Comparison of ENCODE assay signal across 24 cellular contexts in genomic region chr14:104475802-104476201, GRCh38.
"Had no signal": no experiment of that assay in that cellular context is flagged by ENCODE, and none has a peak within 500 bp of the region (broad histone marks: within the 10 kb centered on the region; RNA-seq: fewer than 3 reads in every experiment).

No MANE protein-coding gene starts in this region.

- ATAC-seq: effector memory CD8-positive, alpha-beta T cell; esophagus mucosa; foreskin keratinocyte; gastrocnemius medialis; gastroesophageal sphincter; heart left ventricle had no signal

- H3K9me3 ChIP-seq: colonic mucosa, esophagus squamous epithelium, gastrocnemius medialis had no signal

- H3K4me1 ChIP-seq: colonic mucosa, esophagus squamous epithelium, foreskin keratinocyte, gastrocnemius medialis, gastroesophageal sphincter, heart left ventricle, heart right ventricle had no signal

- H3K27me3 ChIP-seq: colonic mucosa, foreskin keratinocyte, hepatocyte had no signal

- H3K4me2 ChIP-seq: hepatocyte had no signal

- H3K27ac ChIP-seq: colonic mucosa, coronary artery, dorsolateral prefrontal cortex, epithelial cell of prostate, esophagus squamous epithelium, foreskin keratinocyte, gastrocnemius medialis, gastroesophageal sphincter, heart left ventricle, heart right ventricle, hepatocyte had no signal

- DNase-seq: colonic mucosa; cortex of kidney; dermis blood vessel endothelial cell; dorsolateral prefrontal cortex; effector CD4-positive, alpha-beta T cell; effector CD8-positive, alpha-beta T cell; effector memory CD4-positive, alpha-beta T cell; effector memory CD8-positive, alpha-beta T cell; endodermal cell; erythroblast; esophagus squamous epithelium; foreskin fibroblast; foreskin keratinocyte; foreskin melanocyte; gastrocnemius medialis; glutamatergic neuron; head of caudate nucleus; heart left ventricle; heart right ventricle had no signal

- H3K4me3 ChIP-seq: colonic mucosa, coronary artery, dorsolateral prefrontal cortex, esophagus squamous epithelium, gastrocnemius medialis, gastroesophageal sphincter, heart left ventricle, heart right ventricle, hepatocyte had no signal

- H2AFZ ChIP-seq: hepatocyte had no signal

- H3K36me3 ChIP-seq: colonic mucosa, esophagus squamous epithelium, gastrocnemius medialis, gastroesophageal sphincter, heart left ventricle, heart right ventricle had no signal
